Comparison of ENCODE assay signal across 31 cellular contexts in genomic region chr12:13913371-13913770, GRCh38.
"Had no signal": no experiment of that assay in that cellular context is flagged by ENCODE, and none has a peak within 500 bp of the region (broad histone marks: within the 10 kb centered on the region; RNA-seq: fewer than 3 reads in every experiment).

No MANE protein-coding gene starts in this region.

- ATAC-seq: activated CD8-positive, alpha-beta T cell treated with anti-CD3 and anti-CD28 coated beads for 36 hours; activated naive CD8-positive, alpha-beta T cell treated with anti-CD3 and anti-CD28 coated beads, Interleukin-2, amount 50 U/mL, for 24 hours; activated T-cell treated with anti-CD3 and anti-CD28 coated beads, Interleukin-2, amount 50 U/mL, for 4 hours; activated T-helper 17 cell treated with anti-CD3 and anti-CD28 coated beads, Interleukin-2, amount 50 U/mL, for 72 hours; gastrocnemius medialis; left colon; sciatic nerve; stimulated activated effector memory CD8-positive, alpha-beta T cell treated with anti-CD3 and anti-CD28 coated beads, Interleukin-12 subunit alpha, Interleukin-12 subunit beta, amount 100 ng/mL, for 72 hours; stimulated activated naive CD8-positive, alpha-beta T cell treated with anti-CD3 and anti-CD28 coated beads, Interleukin-15, amount 100 ng/mL, for 72 hours; T-helper 17 cell; WTC11 had no signal

- H3K27me3 Mint-ChIP-seq: activated CD4-positive, alpha-beta T cell treated with anti-CD3 and anti-CD28 coated beads, Interleukin-2, amount 10 ng/mL, durations not matched to agents 7 days and 5 days; activated T-helper 17 cell treated with anti-CD3 and anti-CD28 coated beads, Interleukin-2, amount 50 U/mL, for 72 hours had no signal

- DNase-seq: activated CD4-positive, alpha-beta T cell treated with anti-CD3 and anti-CD28 coated beads for 1 hour; activated CD4-positive, alpha-beta T cell treated with anti-CD3 and anti-CD28 coated beads, Interleukin-2, amount 10 ng/mL, durations not matched to agents 7 days and 5 days; activated CD8-positive, alpha-beta T cell treated with anti-CD3 and anti-CD28 coated beads for 36 hours; activated naive CD8-positive, alpha-beta T cell treated with anti-CD3 and anti-CD28 coated beads, Interleukin-2, amount 50 U/mL, for 24 hours; activated T-cell treated with anti-CD3 and anti-CD28 coated beads, Interleukin-2, amount 50 U/mL, for 4 hours; amygdala; central memory CD4-positive, alpha-beta T cell; gastrocnemius medialis; glutamatergic neuron; islet precursor cell; left colon; naive B cell; nephron progenitor cell; retina; stimulated activated CD4-positive, alpha-beta T cell treated with anti-CD3 and anti-CD28 coated beads, Interleukin-12 subunit alpha, Interleukin-12 subunit beta, amount 100 ng/mL, for 4 hours; stimulated activated CD4-positive, alpha-beta T cell treated with anti-CD3 and anti-CD28 coated beads, Interleukin-4, amount 100 ng/mL, for 24 hours; stimulated activated naive CD8-positive, alpha-beta T cell treated with anti-CD3 and anti-CD28 coated beads, Interleukin-15, amount 100 ng/mL, for 72 hours; substantia nigra; T-helper 17 cell; T1000 had no signal

- H3K36me3 ChIP-seq: gastrocnemius medialis, neutrophil, vagina had no signal

- H3K4me3 Mint-ChIP-seq: activated CD4-positive, alpha-beta T cell treated with anti-CD3 and anti-CD28 coated beads, Interleukin-2, amount 10 ng/mL, durations not matched to agents 7 days and 5 days; activated CD8-positive, alpha-beta T cell treated with anti-CD3 and anti-CD28 coated beads for 36 hours; activated naive CD4-positive, alpha-beta T cell treated with anti-CD3 and anti-CD28 coated beads, Interleukin-2, amount 50 U/mL, for 24 hours; activated naive CD8-positive, alpha-beta T cell treated with anti-CD3 and anti-CD28 coated beads, Interleukin-2, amount 50 U/mL, for 24 hours; activated T-cell treated with anti-CD3 and anti-CD28 coated beads, Interleukin-2, amount 50 U/mL, for 4 hours; activated T-helper 17 cell treated with anti-CD3 and anti-CD28 coated beads, Interleukin-2, amount 50 U/mL, for 72 hours; mesothelial cell of epicardium; naive B cell; nephron progenitor cell; stimulated activated effector memory CD8-positive, alpha-beta T cell treated with anti-CD3 and anti-CD28 coated beads, Interleukin-12 subunit alpha, Interleukin-12 subunit beta, amount 100 ng/mL, for 72 hours; stimulated activated naive CD8-positive, alpha-beta T cell treated with anti-CD3 and anti-CD28 coated beads, Interleukin-15, amount 100 ng/mL, for 72 hours; T-helper 17 cell; type B pancreatic cell; WTC11 had no signal

- H3K27ac Mint-ChIP-seq: activated CD4-positive, alpha-beta T cell treated with anti-CD3 and anti-CD28 coated beads, Interleukin-2, amount 10 ng/mL, durations not matched to agents 7 days and 5 days; activated CD8-positive, alpha-beta T cell treated with anti-CD3 and anti-CD28 coated beads for 36 hours; activated naive CD4-positive, alpha-beta T cell treated with anti-CD3 and anti-CD28 coated beads, Interleukin-2, amount 50 U/mL, for 24 hours; activated naive CD8-positive, alpha-beta T cell treated with anti-CD3 and anti-CD28 coated beads, Interleukin-2, amount 50 U/mL, for 24 hours; activated T-helper 17 cell treated with anti-CD3 and anti-CD28 coated beads, Interleukin-2, amount 50 U/mL, for 72 hours; mesothelial cell of epicardium; nephron progenitor cell; stimulated activated effector memory CD8-positive, alpha-beta T cell treated with anti-CD3 and anti-CD28 coated beads, Interleukin-12 subunit alpha, Interleukin-12 subunit beta, amount 100 ng/mL, for 72 hours; stimulated activated naive CD8-positive, alpha-beta T cell treated with anti-CD3 and anti-CD28 coated beads, Interleukin-15, amount 100 ng/mL, for 72 hours; T-helper 17 cell; type B pancreatic cell; WTC11 had no signal

- H3K27ac ChIP-seq: epithelial cell of prostate, gastrocnemius medialis, neutrophil, skin epidermis, vagina had no signal

- H3K9me3 Mint-ChIP-seq: activated CD4-positive, alpha-beta T cell treated with anti-CD3 and anti-CD28 coated beads, Interleukin-2, amount 10 ng/mL, durations not matched to agents 7 days and 5 days; activated CD8-positive, alpha-beta T cell treated with anti-CD3 and anti-CD28 coated beads for 36 hours; activated naive CD4-positive, alpha-beta T cell treated with anti-CD3 and anti-CD28 coated beads, Interleukin-2, amount 50 U/mL, for 24 hours; activated naive CD8-positive, alpha-beta T cell treated with anti-CD3 and anti-CD28 coated beads, Interleukin-2, amount 50 U/mL, for 24 hours; activated T-cell treated with anti-CD3 and anti-CD28 coated beads, Interleukin-2, amount 50 U/mL, for 4 hours; activated T-helper 17 cell treated with anti-CD3 and anti-CD28 coated beads, Interleukin-2, amount 50 U/mL, for 72 hours; mesothelial cell of epicardium; nephron progenitor cell; stimulated activated naive CD8-positive, alpha-beta T cell treated with anti-CD3 and anti-CD28 coated beads, Interleukin-15, amount 100 ng/mL, for 72 hours; type B pancreatic cell; WTC11 had no signal

- H3K27me3 ChIP-seq: gastrocnemius medialis, neutrophil, vagina had no signal

- H3K4me3 ChIP-seq: gastrocnemius medialis, skin epidermis, vagina had no signal

- H3K4me1 Mint-ChIP-seq: activated CD4-positive, alpha-beta T cell treated with anti-CD3 and anti-CD28 coated beads, Interleukin-2, amount 10 ng/mL, durations not matched to agents 7 days and 5 days; activated naive CD4-positive, alpha-beta T cell treated with anti-CD3 and anti-CD28 coated beads, Interleukin-2, amount 50 U/mL, for 24 hours; activated naive CD8-positive, alpha-beta T cell treated with anti-CD3 and anti-CD28 coated beads, Interleukin-2, amount 50 U/mL, for 24 hours; activated T-helper 17 cell treated with anti-CD3 and anti-CD28 coated beads, Interleukin-2, amount 50 U/mL, for 72 hours; mesothelial cell of epicardium; naive B cell; nephron progenitor cell; stimulated activated effector memory CD8-positive, alpha-beta T cell treated with anti-CD3 and anti-CD28 coated beads, Interleukin-12 subunit alpha, Interleukin-12 subunit beta, amount 100 ng/mL, for 72 hours; stimulated activated naive CD8-positive, alpha-beta T cell treated with anti-CD3 and anti-CD28 coated beads, Interleukin-15, amount 100 ng/mL, for 72 hours; T-helper 17 cell; WTC11 had no signal

- H3K4me1 ChIP-seq: gastrocnemius medialis, vagina had no signal

- H3K36me3 Mint-ChIP-seq: activated naive CD4-positive, alpha-beta T cell treated with anti-CD3 and anti-CD28 coated beads, Interleukin-2, amount 50 U/mL, for 24 hours; mesothelial cell of epicardium; naive B cell; stimulated activated effector memory CD8-positive, alpha-beta T cell treated with anti-CD3 and anti-CD28 coated beads, Interleukin-12 subunit alpha, Interleukin-12 subunit beta, amount 100 ng/mL, for 72 hours; type B pancreatic cell; WTC11 had no signal

- H3K9me3 ChIP-seq: gastrocnemius medialis, neutrophil, vagina had no signal
